ENCODE assay signal across 25 cellular contexts in genomic region chr1:26516987-26517765, GRCh38.
"Had no signal": no experiment of that assay in that cellular context is flagged by ENCODE, and none has a peak within 500 bp of the region (broad histone marks: within the 10 kb centered on the region; RNA-seq: fewer than 3 reads in every experiment).

No MANE protein-coding gene starts in this region.

- H3K4me1 ChIP-seq: breast epithelium, pancreas, psoas muscle, right atrium auricular region, tibial artery had no signal

- H3K36me3 ChIP-seq: breast epithelium, left lung, neutrophil, pancreas, right atrium auricular region, tibial artery had no signal

- ATAC-seq: activated CD4-positive, alpha-beta T cell treated with anti-CD3 and anti-CD28 coated beads for 36 hours; activated T-cell treated with anti-CD3 and anti-CD28 coated beads, Interleukin-2, amount 50 U/mL, for 4 hours; left lung; naive thymus-derived CD4-positive, alpha-beta T cell; pancreas; psoas muscle had no signal

- H3K4me3 ChIP-seq: breast epithelium, left lung, pancreas, psoas muscle, right atrium auricular region, tibial artery had no signal

- H3K9me3 Mint-ChIP-seq: activated B cell treated with CpG ODN at 0.5 μM for 24 hours; activated naive CD8-positive, alpha-beta T cell treated with anti-CD3 and anti-CD28 coated beads for 36 hours; activated T-cell treated with anti-CD3 and anti-CD28 coated beads, Interleukin-2, amount 50 U/mL, for 4 hours; activated T-helper 2 cell treated with anti-CD3 and anti-CD28 coated beads, Interferon-gamma antibody, Interleukin-2, Interleukin-4, amounts not matched to agents 10 μg/mL and 5 μg/mL and 100 μg/mL, durations not matched to agents 14 hours and 24 hours and 36 hours; central memory CD8-positive, alpha-beta T cell; stimulated activated naive CD8-positive, alpha-beta T cell treated with anti-CD3 and anti-CD28 coated beads, Interleukin-15, Interleukin-2, amounts not matched to agents 100 ng/mL and 50 ng/mL, for 24 hours had no signal

- H3K9me3 ChIP-seq: breast epithelium, left lung, neutrophil, pancreas, psoas muscle, right atrium auricular region, tibial artery had no signal

- H3K27ac Mint-ChIP-seq: activated B cell treated with CpG ODN at 0.5 μM for 24 hours; activated CD4-positive, alpha-beta T cell treated with anti-CD3 and anti-CD28 coated beads for 36 hours; activated naive CD8-positive, alpha-beta T cell treated with anti-CD3 and anti-CD28 coated beads for 36 hours; activated T-helper 2 cell treated with anti-CD3 and anti-CD28 coated beads, Interferon-gamma antibody, Interleukin-2, Interleukin-4, amounts not matched to agents 10 μg/mL and 5 μg/mL and 100 μg/mL, durations not matched to agents 14 hours and 24 hours and 36 hours; naive thymus-derived CD4-positive, alpha-beta T cell; stimulated activated naive CD8-positive, alpha-beta T cell treated with anti-CD3 and anti-CD28 coated beads, Interleukin-15, Interleukin-2, amounts not matched to agents 100 ng/mL and 50 ng/mL, for 24 hours had no signal

- H3K27ac ChIP-seq: breast epithelium, left lung, neutrophil, pancreas, psoas muscle, right atrium auricular region, tibial artery had no signal

- H3K4me1 Mint-ChIP-seq: activated B cell treated with CpG ODN at 0.5 μM for 24 hours; activated CD4-positive, alpha-beta T cell treated with anti-CD3 and anti-CD28 coated beads for 36 hours; activated naive CD8-positive, alpha-beta T cell treated with anti-CD3 and anti-CD28 coated beads for 36 hours; central memory CD8-positive, alpha-beta T cell; naive thymus-derived CD4-positive, alpha-beta T cell had no signal

- H3K4me3 Mint-ChIP-seq: activated B cell treated with CpG ODN at 0.5 μM for 24 hours; activated CD4-positive, alpha-beta T cell treated with anti-CD3 and anti-CD28 coated beads for 36 hours; activated naive CD8-positive, alpha-beta T cell treated with anti-CD3 and anti-CD28 coated beads for 36 hours; activated T-cell treated with anti-CD3 and anti-CD28 coated beads, Interleukin-2, amount 50 U/mL, for 4 hours; central memory CD8-positive, alpha-beta T cell; naive thymus-derived CD4-positive, alpha-beta T cell; stimulated activated naive CD8-positive, alpha-beta T cell treated with anti-CD3 and anti-CD28 coated beads, Interleukin-15, Interleukin-2, amounts not matched to agents 100 ng/mL and 50 ng/mL, for 24 hours had no signal

- H3K27me3 ChIP-seq: breast epithelium, left lung, neutrophil, pancreas, right atrium auricular region had no signal

- FAIRE-seq: colon, pancreas had no signal

- H3K27me3 Mint-ChIP-seq: activated B cell treated with CpG ODN at 0.5 μM for 24 hours; activated naive CD8-positive, alpha-beta T cell treated with anti-CD3 and anti-CD28 coated beads for 36 hours; central memory CD8-positive, alpha-beta T cell; stimulated activated naive CD8-positive, alpha-beta T cell treated with anti-CD3 and anti-CD28 coated beads, Interleukin-15, Interleukin-2, amounts not matched to agents 100 ng/mL and 50 ng/mL, for 24 hours had no signal

- DNase-seq: activated B cell treated with CpG ODN at 0.5 μM for 24 hours; activated CD4-positive, alpha-beta T cell treated with anti-CD3 and anti-CD28 coated beads for 36 hours; activated CD4-positive, alpha-beta T cell treated with anti-CD3 and anti-CD28 coated beads, Interleukin-2, amount 50 U/mL, for 4 hours; activated CD8-positive, alpha-beta memory T cell treated with anti-CD3 and anti-CD28 coated beads for 24 hours; activated CD8-positive, alpha-beta memory T cell treated with anti-CD3 and anti-CD28 coated beads, Interleukin-2, amount 50 U/mL, for 4 hours; activated naive CD4-positive, alpha-beta T cell; activated naive CD8-positive, alpha-beta T cell treated with anti-CD3 and anti-CD28 coated beads for 36 hours; activated T-cell treated with anti-CD3 and anti-CD28 coated beads, Interleukin-2, amount 50 U/mL, for 4 hours; effector memory CD4-positive, alpha-beta T cell; foreskin melanocyte; left lung; naive thymus-derived CD4-positive, alpha-beta T cell; pancreas; psoas muscle; stimulated activated CD4-positive, alpha-beta T cell treated with anti-CD3 and anti-CD28 coated beads, Interleukin-12 subunit alpha, Interleukin-12 subunit beta, amount 100 ng/mL, for 4 hours; substantia nigra; T-helper 9 cell; tibial artery had no signal

- H3K36me3 Mint-ChIP-seq: activated naive CD8-positive, alpha-beta T cell treated with anti-CD3 and anti-CD28 coated beads for 36 hours; naive thymus-derived CD4-positive, alpha-beta T cell had no signal
